17 cellular contexts compared by ENCODE assay signal in genomic region chr4:158538176-158538575, GRCh38. TPM values are rescaled to one million over a fixed set of nuclear protein-coding genes. Genes with fewer than 3 reads are reported as not detected.
DNase-seq lines count a peak whose midpoint lies in the region; ATAC-seq and TF ChIP-seq lines count a peak whose summit lies in the region.
"Had no signal": no experiment of that assay in that cellular context is flagged by ENCODE, and none has a peak within 500 bp of the region (broad histone marks: within the 10 kb centered on the region; RNA-seq: fewer than 3 reads in every experiment).

No MANE protein-coding gene starts in this region.

- peaks cover 2% of the 10 kb centered on the region for H3K4me1 Mint-ChIP-seq in activated T-cell treated with anti-CD3 and anti-CD28 coated beads, Interleukin-2, amount 50 U/mL, for 4 hours (ENCODE audit: low read depth)
- H3K4me1 Mint-ChIP-seq: activated B cell treated with CpG ODN at 0.5 μM for 24 hours had no signal

- H3K9me3 Mint-ChIP-seq in activated T-cell treated with anti-CD3 and anti-CD28 coated beads, Interleukin-2, amount 50 U/mL, for 4 hours: no peaks in the 10 kb centered on the region
- H3K9me3 Mint-ChIP-seq: activated B cell treated with CpG ODN at 0.5 μM for 24 hours had no signal

- H3K36me3 Mint-ChIP-seq in activated T-cell treated with anti-CD3 and anti-CD28 coated beads, Interleukin-2, amount 50 U/mL, for 4 hours (ENCODE audit: insufficient read depth): no peaks in the 10 kb centered on the region

- no peak for ATAC-seq in activated T-cell treated with anti-CD3 and anti-CD28 coated beads, Interleukin-2, amount 50 U/mL, for 4 hours
- ATAC-seq in GM18909 (IDR thresholded peaks at IDR 0.05; ENCODE audit: poor library complexity, unreplicated experiment) (no peak), HG03354 (IDR thresholded peaks at IDR 0.05; ENCODE audit: poor library complexity, severe bottlenecking, unreplicated experiment) (no peak)
- ATAC-seq: PC-3 had no signal

- no peak overlapping the region for H3K4me3 Mint-ChIP-seq in activated T-cell treated with anti-CD3 and anti-CD28 coated beads, Interleukin-2, amount 50 U/mL, for 4 hours
- H3K4me3 Mint-ChIP-seq: activated B cell treated with CpG ODN at 0.5 μM for 24 hours had no signal

- DNase-seq in AG08395 (ENCODE audit: low spot score): peak; percentile 49
- peak; percentile 86 for DNase-seq in LHCN-M2 (ENCODE audit: low read depth)
- DNase-seq in astrocyte of the spinal cord (ENCODE audit: low read depth, low spot score): peak; percentile 19
- peak; percentile 37 for DNase-seq in iris pigment epithelial cell (ENCODE audit: low read depth)
- no peak for DNase-seq in activated T-cell treated with anti-CD3 and anti-CD28 coated beads, Interleukin-2, amount 50 U/mL, for 4 hours
- no peak for DNase-seq in iPS-NIHi7 (ENCODE audit: extremely low spot score)
- DNase-seq: ACHN; activated B cell treated with CpG ODN at 0.5 μM for 24 hours; activated naive CD4-positive, alpha-beta T cell treated with anti-CD3 and anti-CD28 coated beads, Interleukin-2, amount 50 U/mL, for 16 hours; NCI-H1436; NCI-H446 treated with DMSO at 0.1 percent for 48 hours; PC-3; stimulated activated CD4-positive, alpha-beta T cell treated with anti-CD3 and anti-CD28 coated beads, Interleukin-12 subunit alpha, Interleukin-12 subunit beta, amount 100 ng/mL, for 4 hours; substantia nigra had no signal

- in situ Hi-C loops in astrocyte of the spinal cord (cut with HindIII; ENCODE audit: low sequenced_read_pairs): no loop called here

- TF ChIP-seq CTCF in astrocyte of the spinal cord (IDR thresholded peaks at IDR 0.05; ENCODE audit: low read depth, low read length): no peak

- H3K27me3 Mint-ChIP-seq in activated T-cell treated with anti-CD3 and anti-CD28 coated beads, Interleukin-2, amount 50 U/mL, for 4 hours (ENCODE audit: low read depth): peaks cover 7% of the 10 kb centered on the region
- H3K27me3 Mint-ChIP-seq: activated B cell treated with CpG ODN at 0.5 μM for 24 hours had no signal

- H3K4me3 ChIP-seq in astrocyte of the spinal cord (ENCODE audit: low read depth, low read length): no peak overlapping the region

RNA-seq across cellular contexts. Expression of gene RXFP1, which starts 16.5 kb away (rescaled TPM):
- total RNA-seq in LHCN-M2 (2014; rRNA removed): 0.23 and 0.32 TPM in 2 replicates
- 0.36 TPM for polyA plus RNA-seq in LHCN-M2 (2012)
- under 1 TPM in 1 of 3 donors, not detected in 2; 0.08 TPM for total RNA-seq in activated T-cell treated with anti-CD3 and anti-CD28 coated beads, Interleukin-2, amount 50 U/mL, for 4 hours
- total RNA-seq: activated B cell treated with CpG ODN at 0.5 μM for 24 hours, mesenteric fat pad, PC-3 had no signal

Comparison
In these comparisons a context has a peak if more than half of its experiments do, and no peak if none do; other contexts are left out.
1. DNase-seq: peak in AG08395 (single experiment), LHCN-M2 (single experiment), astrocyte of the spinal cord (single experiment) and iris pigment epithelial cell (single experiment); none in activated T-cell treated with anti-CD3 and anti-CD28 coated beads, Interleukin-2, amount 50 U/mL, for 4 hours (single experiment) and iPS-NIHi7 (single experiment).